In the genomic region with DNA sequence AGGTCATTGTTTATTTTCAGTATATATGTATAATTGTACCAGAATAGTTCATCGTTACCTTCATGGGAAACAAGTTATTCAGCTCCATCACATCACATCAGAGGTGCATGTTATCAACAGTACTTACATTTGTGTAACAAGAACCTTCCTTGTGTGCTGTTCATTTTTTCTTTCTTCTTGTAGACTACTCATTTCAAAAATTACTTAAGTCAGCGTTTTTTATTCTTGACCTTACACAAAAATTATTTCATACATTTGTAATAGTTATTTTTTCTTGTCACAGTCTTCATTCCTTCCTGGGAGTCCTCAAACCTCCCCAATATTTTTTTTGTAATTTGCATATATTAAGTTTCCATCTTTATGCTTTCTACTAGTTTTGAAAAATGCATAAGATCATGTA, we compare ENCODE assay signal across 3 cellular contexts.
A peak's percentile ranks its signal among the peaks of the same experiment; 100 is the strongest.
TF ChIP-seq lines count a peak whose summit lies in the region.

No MANE protein-coding gene starts in this region.

TF ChIP-seq in A549, 52 proteins besides CTCF, POLR2A, EP300 and RAD21:
- no peak for TF ChIP-seq KDM1A (IDR thresholded peaks at IDR 0.05; ENCODE audit: low read depth)
- peak; percentile 75 for TF ChIP-seq MAFK (IDR thresholded peaks at IDR 0.05; ENCODE audit: partially characterized antibody)

TF ChIP-seq in IMR-90, 13 proteins besides CTCF, POLR2A, EP300 and RAD21:
- TF ChIP-seq MAFK (IDR thresholded peaks at IDR 0.05; ENCODE audit: low read depth, low read length) (peak; percentile 90), CEBPB (IDR thresholded peaks at IDR 0.05; ENCODE audit: low read depth, low read length) (no peak)

TF ChIP-seq in K562, 482 proteins besides CTCF, POLR2A, EP300 and RAD21:
- TF ChIP-seq MAFF (IDR thresholded peaks at IDR 0.05; ENCODE audit: low read length) (peak; percentile 88), MAFG (tag; conservative IDR thresholded peaks at IDR 0.05) (peak; percentile 77), SMAD4 (CRISPR knock-in tag; conservative IDR thresholded peaks at IDR 0.05) (no peak), C11orf30 (IDR thresholded peaks at IDR 0.05; ENCODE audit: low read depth) (peak; percentile 89), MAFK (IDR thresholded peaks at IDR 0.05; ENCODE audit: low read length) (peak; percentile 86), KAT7 (CRISPR knock-in tag; IDR thresholded peaks at IDR 0.05; ENCODE audit: borderline replicate concordance) (no peak), ZNF316 (IDR thresholded peaks at IDR 0.05) (peak; percentile 96), NFXL1 (CRISPR knock-in tag; IDR thresholded peaks at IDR 0.05) (no peak)
